12 cellular contexts compared by ENCODE assay signal in the genomic region with DNA sequence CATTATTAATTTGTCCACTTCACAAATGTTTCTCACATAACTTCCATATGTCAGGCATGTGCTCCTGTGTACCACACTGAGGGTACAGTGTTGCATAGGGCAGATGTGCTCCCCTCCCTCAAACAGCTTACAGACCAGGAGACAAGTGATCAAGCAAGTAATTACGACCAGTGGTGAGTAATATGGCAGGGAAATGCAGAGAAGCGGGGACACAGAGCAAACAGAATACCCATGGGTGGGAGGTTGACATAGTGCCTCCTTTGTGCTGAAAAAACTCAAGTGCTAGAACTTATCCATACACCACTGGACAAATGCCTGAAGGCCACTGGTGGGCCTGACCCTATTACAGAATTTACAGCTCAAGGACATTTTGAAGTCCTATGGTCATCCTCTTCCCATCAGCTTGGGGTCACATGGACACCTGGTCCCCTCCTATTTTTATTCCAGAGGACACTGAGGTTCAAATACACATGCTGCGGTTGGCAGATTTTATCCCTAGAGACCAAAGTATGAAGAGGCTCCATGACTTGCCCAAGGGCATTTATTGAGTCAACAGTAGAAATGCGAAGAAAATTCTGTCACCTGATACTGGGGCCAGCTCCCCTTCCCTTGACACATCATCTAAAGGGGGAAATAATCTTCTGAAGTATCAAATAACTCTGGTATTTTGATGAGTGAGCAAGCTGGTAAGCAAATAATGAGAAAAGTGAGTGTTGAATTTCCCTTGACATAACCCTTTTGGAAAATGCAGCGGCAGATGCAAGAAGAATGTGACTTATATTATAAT.
A peak's percentile ranks its signal among the peaks of the same experiment; 100 is the strongest.
DNase-seq lines count a peak whose midpoint lies in the region; ATAC-seq, FAIRE-seq and TF ChIP-seq lines count a peak whose summit lies in the region.
"Had no signal": no experiment of that assay in that cellular context is flagged by ENCODE, and none has a peak within 500 bp of the region (broad histone marks: within the 10 kb centered on the region; RNA-seq: fewer than 3 reads in every experiment).

No MANE protein-coding gene starts in this region.

- CTCF ChIA-PET in MCF 10A (lab: Yijun Ruan, JAX): interaction anchor here (0.6 to 1.4 kb wide), 5 partner anchors 49 to 229 kb away, joined by 3 to 5 read pairs (median 3); no protein-coding TSS in a partner anchor

- H4K20me1 ChIP-seq in osteoblast (ENCODE audit: insufficient read depth, low read length): no peaks in the 10 kb centered on the region

- no peaks in the 10 kb centered on the region for H3K79me2 ChIP-seq in osteoblast (ENCODE audit: insufficient read depth, low read length)

- no peak for TF ChIP-seq POLR2A in GM12892 (IDR thresholded peaks at IDR 0.05; ENCODE audit: low read depth, low read length)

- H3K9me3 ChIP-seq in osteoblast (ENCODE audit: low read depth, low read length): no peaks in the 10 kb centered on the region
- H3K9me3 ChIP-seq: SJSA1 had no signal

- H3K4me3 ChIP-seq in osteoblast (ENCODE audit: insufficient read depth, low read length): no peak overlapping the region
- H3K4me3 ChIP-seq: SJSA1 had no signal

- H3K9me3 Mint-ChIP-seq in MCF 10A (ENCODE audit: unreplicated experiment): no peaks in the 10 kb centered on the region
- no peaks in the 10 kb centered on the region for H3K9me3 Mint-ChIP-seq in stimulated activated effector memory CD8-positive, alpha-beta T cell treated with anti-CD3 and anti-CD28 coated beads, Interleukin-12 subunit alpha, Interleukin-12 subunit beta, amount 100 ng/mL, for 72 hours
- H3K9me3 Mint-ChIP-seq: activated T-helper 1 cell treated with anti-CD3 and anti-CD28 coated beads, Interleukin-12 subunit alpha, Interleukin-12 subunit beta, Interleukin-2, Interleukin-4 antibody, amounts not matched to agents 30 ng/mL and 10 ng/mL and 1 ng/mL, durations not matched to agents 14 hours and 24 hours and 36 hours had no signal

- no peak overlapping the region for H2AFZ ChIP-seq in osteoblast (ENCODE audit: low read length)

- TF ChIP-seq CTCF in MCF 10A (IDR thresholded peaks at IDR 0.05; ENCODE audit: unreplicated experiment): no peak
- TF ChIP-seq CTCF in osteoblast (IDR thresholded peaks at IDR 0.05; ENCODE audit: extremely low read depth, low read depth, low read length): no peak

- peak overlapping the region; percentile 27 for H3K4me3 Mint-ChIP-seq in MCF 10A (ENCODE audit: unreplicated experiment)
- no peak overlapping the region for H3K4me3 Mint-ChIP-seq in stimulated activated effector memory CD8-positive, alpha-beta T cell treated with anti-CD3 and anti-CD28 coated beads, Interleukin-12 subunit alpha, Interleukin-12 subunit beta, amount 100 ng/mL, for 72 hours
- H3K4me3 Mint-ChIP-seq: activated T-helper 1 cell treated with anti-CD3 and anti-CD28 coated beads, Interleukin-12 subunit alpha, Interleukin-12 subunit beta, Interleukin-2, Interleukin-4 antibody, amounts not matched to agents 30 ng/mL and 10 ng/mL and 1 ng/mL, durations not matched to agents 14 hours and 24 hours and 36 hours had no signal

- H3K27me3 Mint-ChIP-seq in MCF 10A (ENCODE audit: insufficient read depth, unreplicated experiment): no peaks in the 10 kb centered on the region

- peak overlapping the region; percentile 91 for H3K27ac Mint-ChIP-seq in MCF 10A (ENCODE audit: low read depth, unreplicated experiment)
- no peak overlapping the region for H3K27ac Mint-ChIP-seq in stimulated activated effector memory CD8-positive, alpha-beta T cell treated with anti-CD3 and anti-CD28 coated beads, Interleukin-12 subunit alpha, Interleukin-12 subunit beta, amount 100 ng/mL, for 72 hours
- H3K27ac Mint-ChIP-seq: activated T-helper 1 cell treated with anti-CD3 and anti-CD28 coated beads, Interleukin-12 subunit alpha, Interleukin-12 subunit beta, Interleukin-2, Interleukin-4 antibody, amounts not matched to agents 30 ng/mL and 10 ng/mL and 1 ng/mL, durations not matched to agents 14 hours and 24 hours and 36 hours had no signal

- peaks cover 20% of the 10 kb centered on the region for H3K27me3 ChIP-seq in osteoblast (ENCODE audit: insufficient read depth, low read length)
- H3K27me3 ChIP-seq: brain microvascular endothelial cell, SJSA1 had no signal

- peak overlapping the region; percentile 64 for H3K27ac ChIP-seq in osteoblast (ENCODE audit: low read depth, low read length)
- H3K27ac ChIP-seq: brain microvascular endothelial cell, SJSA1 had no signal

- POLR2A ChIA-PET in MCF 10A (lab: Yijun Ruan, JAX): interaction anchor here (0.7 to 3.9 kb wide), 9 partner anchors 9 to 233 kb away, joined by 3 to 29 read pairs (median 3); no protein-coding TSS in a partner anchor

- H3K36me3 Mint-ChIP-seq in MCF 10A (ENCODE audit: insufficient read depth, unreplicated experiment): no peaks in the 10 kb centered on the region
- no peaks in the 10 kb centered on the region for H3K36me3 Mint-ChIP-seq in stimulated activated effector memory CD8-positive, alpha-beta T cell treated with anti-CD3 and anti-CD28 coated beads, Interleukin-12 subunit alpha, Interleukin-12 subunit beta, amount 100 ng/mL, for 72 hours

- intact Hi-C loops in MCF 10A (cut with micrococcal nuclease): no loop called here

- no peak for FAIRE-seq in GM12892 (lab: Jason Lieb, UNC)

- peaks cover 6% of the 10 kb centered on the region for H3K4me1 ChIP-seq in osteoblast (ENCODE audit: insufficient read depth, low read length)

- no peak for ATAC-seq in stimulated activated effector memory CD8-positive, alpha-beta T cell treated with anti-CD3 and anti-CD28 coated beads, Interleukin-12 subunit alpha, Interleukin-12 subunit beta, amount 100 ng/mL, for 72 hours
- no peak for ATAC-seq in HG03097 (IDR thresholded peaks at IDR 0.05; ENCODE audit: low FRiP score, unreplicated experiment)
- no peak for ATAC-seq in GM21529 (IDR thresholded peaks at IDR 0.05; ENCODE audit: unreplicated experiment)

- DNase-seq in HS-27A (ENCODE audit: low read depth): peak; percentile 12
- DNase-seq in NCI-H345 (lab: John Stamatoyannopoulos, UW): peak; percentile 69
- DNase-seq in MCF 10A (ENCODE audit: unreplicated experiment): peak; percentile 83
- no peak for DNase-seq in osteoblast (ENCODE audit: insufficient read length, low spot score, missing footprints)
- DNase-seq in stimulated activated effector memory CD8-positive, alpha-beta T cell treated with anti-CD3 and anti-CD28 coated beads, Interleukin-12 subunit alpha, Interleukin-12 subunit beta, amount 100 ng/mL, for 72 hours (ENCODE audit: low spot score in 2 of 2): no peak
- DNase-seq in GM12892 (ENCODE audit: insufficient read length): no peak
- DNase-seq: activated CD4-positive, CD25-positive, alpha-beta regulatory T cell treated with anti-CD3 and anti-CD28 coated beads, Interleukin-2, amount 50 U/mL, for 72 hours had no signal

- peak overlapping the region; percentile 43 for H3K4me2 ChIP-seq in osteoblast (ENCODE audit: insufficient read depth, low read length)

- peaks cover 70% of the 10 kb centered on the region for H3K4me1 Mint-ChIP-seq in MCF 10A (ENCODE audit: insufficient read depth, unreplicated experiment)
- H3K4me1 Mint-ChIP-seq in stimulated activated effector memory CD8-positive, alpha-beta T cell treated with anti-CD3 and anti-CD28 coated beads, Interleukin-12 subunit alpha, Interleukin-12 subunit beta, amount 100 ng/mL, for 72 hours: no peaks in the 10 kb centered on the region

- no TSS peak for BruUV-seq in MCF 10A (replicated peaks; lab: Mats Ljungman, UMichigan)

- no peaks in the 10 kb centered on the region for H3K36me3 ChIP-seq in osteoblast (ENCODE audit: insufficient read depth, low read length)
- H3K36me3 ChIP-seq: brain microvascular endothelial cell, SJSA1 had no signal

Comparison
In these comparisons a context has a peak if more than half of its experiments do, and no peak if none do; other contexts are left out.
1. DNase-seq: peak in HS-27A (single experiment), NCI-H345 (single experiment) and MCF 10A (single experiment); none in osteoblast (single experiment), stimulated activated effector memory CD8-positive, alpha-beta T cell treated with anti-CD3 and anti-CD28 coated beads, Interleukin-12 subunit alpha, Interleukin-12 subunit beta, amount 100 ng/mL, for 72 hours (0 of 2) and GM12892 (single experiment).